Comparison of ENCODE assay signal across 30 cellular contexts in the genomic region with DNA sequence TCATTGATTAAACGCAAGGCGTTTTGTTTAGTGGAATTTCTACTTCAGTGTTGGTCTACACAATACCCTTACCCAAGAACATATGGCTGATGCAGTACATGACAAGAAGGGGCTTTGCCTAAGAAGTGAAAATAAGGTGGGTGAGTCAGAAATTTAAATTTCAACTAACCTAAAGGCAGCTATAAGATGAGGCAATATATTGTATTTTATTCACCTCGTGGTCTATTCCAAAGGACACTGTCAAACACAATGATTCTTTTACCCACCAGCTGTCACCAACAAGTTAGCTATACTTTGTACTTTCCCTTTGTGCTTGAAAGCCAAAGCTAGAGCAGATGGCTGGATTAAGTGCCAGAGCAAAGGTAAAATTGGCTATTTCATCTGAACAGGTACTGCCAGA. TPM values are rescaled to one million over a fixed set of nuclear protein-coding genes. Genes with fewer than 3 reads are reported as not detected.
DNase-seq lines count a peak whose midpoint lies in the region; ATAC-seq, FAIRE-seq and TF ChIP-seq lines count a peak whose summit lies in the region.
"Had no signal": no experiment of that assay in that cellular context is flagged by ENCODE, and none has a peak within 500 bp of the region (broad histone marks: within the 10 kb centered on the region; RNA-seq: fewer than 3 reads in every experiment).

No MANE protein-coding gene starts in this region.

- H3K4me1 Mint-ChIP-seq in activated CD4-positive, alpha-beta T cell treated with anti-CD3 and anti-CD28 coated beads for 36 hours, result peaks cover 14% of the 10 kb centered on the region

- H3K27me3 ChIP-seq in heart right ventricle, result no peaks in the 10 kb centered on the region
- H3K27me3 ChIP-seq: BLaER1, SJCRH30 had no signal

- no peak for TF ChIP-seq CTCF in heart right ventricle (IDR thresholded peaks at IDR 0.05)

- 60 to 67% methylated on average over 3 of the region's 3 CpGs for WGBS in heart right ventricle, 2 donors

- peak; percentile 56 for FAIRE-seq in GM12892 (lab: Jason Lieb, UNC)
- FAIRE-seq: A204.1, GM12891, HTR-8/SVneo, K562 had no signal

- CTCF ChIA-PET in activated CD4-positive, alpha-beta T cell treated with anti-CD3 and anti-CD28 coated beads for 36 hours (lab: Charles Lee), result interaction anchor here (1.1 to 2.1 kb wide), 6 partner anchors 7 to 1092 kb away, joined by 3 to 14 read pairs (median 6); no protein-coding TSS in a partner anchor

- TF ChIP-seq POLR2A in GM12892 (IDR thresholded peaks at IDR 0.05; ENCODE audit: low read depth, low read length), result no peak

- H3K4me1 ChIP-seq in heart right ventricle, result no peaks in the 10 kb centered on the region
- H3K4me1 ChIP-seq: BLaER1 had no signal

- H3K36me3 Mint-ChIP-seq in activated CD4-positive, alpha-beta T cell treated with anti-CD3 and anti-CD28 coated beads for 36 hours (ENCODE audit: low read depth), result no peaks in the 10 kb centered on the region
- H3K36me3 Mint-ChIP-seq: CD4-positive, CD25-positive, alpha-beta regulatory T cell had no signal

- H3K9me3 Mint-ChIP-seq in activated CD4-positive, alpha-beta T cell treated with anti-CD3 and anti-CD28 coated beads for 36 hours (ENCODE audit: low read depth), result no peaks in the 10 kb centered on the region
- H3K9me3 Mint-ChIP-seq: CD4-positive, CD25-positive, alpha-beta regulatory T cell; HFFc6 had no signal

- H3K27ac ChIP-seq in heart right ventricle, result no peak overlapping the region
- H3K27ac ChIP-seq: BLaER1, PC-9, SJCRH30 had no signal

- no peaks in the 10 kb centered on the region for H3K36me3 ChIP-seq in heart right ventricle
- H3K36me3 ChIP-seq: BLaER1, HAP-1, SJCRH30 had no signal

- peak; percentile 53 for ATAC-seq in activated CD4-positive, alpha-beta T cell treated with anti-CD3 and anti-CD28 coated beads for 36 hours
- ATAC-seq in HG03280 (IDR thresholded peaks at IDR 0.05; ENCODE audit: unreplicated experiment), result no peak
- ATAC-seq in heart right ventricle, result no peak
- ATAC-seq: K562, Right ventricle myocardium inferior, SK-N-SH treated with all-trans-retinoic acid at 6 μM for 48 hours had no signal

- intact Hi-C loops in activated CD4-positive, alpha-beta T cell treated with anti-CD3 and anti-CD28 coated beads for 36 hours (cut with DNase I, micrococcal nuclease), result no loop called here
- intact Hi-C loops in heart right ventricle (cut with DNase I), result loop anchor here in 3 of 10 donors (5.0 kb wide), 2 partner anchors 1090 to 1095 kb away; no protein-coding TSS in a partner anchor

- H3K4me3 Mint-ChIP-seq in activated CD4-positive, alpha-beta T cell treated with anti-CD3 and anti-CD28 coated beads for 36 hours, result no peak overlapping the region
- H3K4me3 Mint-ChIP-seq: CD4-positive, CD25-positive, alpha-beta regulatory T cell; HFFc6 had no signal

- no peaks in the 10 kb centered on the region for H3K27me3 Mint-ChIP-seq in activated CD4-positive, alpha-beta T cell treated with anti-CD3 and anti-CD28 coated beads for 36 hours

- POLR2A ChIA-PET in activated CD4-positive, alpha-beta T cell treated with anti-CD3 and anti-CD28 coated beads for 36 hours (lab: Charles Lee), result no interaction called here

- no peak overlapping the region for H3K4me3 ChIP-seq in heart right ventricle
- H3K4me3 ChIP-seq: BLaER1, HAP-1, K562, PC-9, SJCRH30 had no signal

- no peak overlapping the region for H3K27ac Mint-ChIP-seq in activated CD4-positive, alpha-beta T cell treated with anti-CD3 and anti-CD28 coated beads for 36 hours
- H3K27ac Mint-ChIP-seq: CD4-positive, CD25-positive, alpha-beta regulatory T cell; HFFc6 had no signal

- H3K9me3 ChIP-seq in heart right ventricle, result no peaks in the 10 kb centered on the region
- H3K9me3 ChIP-seq: BLaER1, HAP-1, SJCRH30 had no signal

- no peak for DNase-seq in activated CD4-positive, alpha-beta T cell treated with anti-CD3 and anti-CD28 coated beads for 36 hours
- no peak for DNase-seq in activated CD4-positive, alpha-beta T cell treated with anti-CD3 and anti-CD28 coated beads, Interleukin-2, amount 50 U/mL, for 4 hours
- DNase-seq in GM12892 (ENCODE audit: insufficient read length) (no peak), NCI-H524 treated with DMSO at 0.1 percent for 48 hours (lab: John Stamatoyannopoulos, UW) (peak; percentile 83), cerebellar cortex (ENCODE audit: low spot score) (peak; percentile 11), heart right ventricle (no peak)
- DNase-seq in stimulated activated naive CD4-positive, alpha-beta T cell treated with Interleukin-2 at 50 U/mL for 16 hours (lab: John Stamatoyannopoulos, UW), result no peak
- DNase-seq: CD4-positive, CD25-positive, alpha-beta regulatory T cell; COR-L47; DMS79; EL; GF-D8; GOT3; HFFc6; Kasumi-1; MV-4-11; NCI-H1694; NCI-H2081; NCI-H446; PC-9; SJCRH30 had no signal

RNA-seq across cellular contexts. Expression of a gene that starts 10.9 kb away (rescaled TPM):
- 10 to 100 TPM; 19.3 to 19.4 TPM for total RNA-seq in activated CD4-positive, alpha-beta T cell treated with anti-CD3 and anti-CD28 coated beads for 36 hours
- 11.9 TPM for polyA plus RNA-seq in GM12892 (2012; ENCODE audit: missing spikeins)
- 10 to 100 TPM; 11.2 to 16.8 (median 12.7) TPM for total RNA-seq in heart right ventricle
- polyA plus RNA-seq in heart right ventricle, result 10 to 100 TPM in 1 of 2 donors, 1 to 10 TPM in 1; 6.0 to 30.2 TPM

Comparison
In these comparisons a context has a peak if more than half of its experiments do, and no peak if none do; other contexts are left out.
1. DNase-seq: peak in NCI-H524 treated with DMSO at 0.1 percent for 48 hours (single experiment) and cerebellar cortex (single experiment); none in activated CD4-positive, alpha-beta T cell treated with anti-CD3 and anti-CD28 coated beads for 36 hours (single experiment), activated CD4-positive, alpha-beta T cell treated with anti-CD3 and anti-CD28 coated beads, Interleukin-2, amount 50 U/mL, for 4 hours (0 of 2), GM12892 (single experiment), stimulated activated naive CD4-positive, alpha-beta T cell treated with Interleukin-2 at 50 U/mL for 16 hours (single experiment) and heart right ventricle (0 of 2).